ENCODE assay signal across 8 cellular contexts in genomic region chr7:103524042-103524907, GRCh38.
A peak's percentile ranks its signal among the peaks of the same experiment; 100 is the strongest.
DNase-seq lines count a peak whose midpoint lies in the region; ATAC-seq and TF ChIP-seq lines count a peak whose summit lies in the region.

No MANE protein-coding gene starts in this region.

- H3K4me1 ChIP-seq in SK-N-SH (ENCODE audit: control insufficient read depth in 1 of 2, insufficient read depth in 2 of 2, low read depth in 1 of 2, low read length in 1 of 2) (peaks cover 0 to 5% of the 10 kb centered on the region in 2 experiments; a peak in 1 of 4 replicates), left ventricle myocardium inferior (no peaks in the 10 kb centered on the region), upper lobe of right lung (no peaks in the 10 kb centered on the region)

- H3K4me1 Mint-ChIP-seq in T-helper 17 cell: peaks cover 3% of the 10 kb centered on the region
- H3K4me1 Mint-ChIP-seq in stimulated activated naive CD8-positive, alpha-beta T cell treated with anti-CD3 and anti-CD28 coated beads, Interleukin-15, amount 100 ng/mL, for 72 hours: no peaks in the 10 kb centered on the region

- H3K27ac Mint-ChIP-seq in T-helper 17 cell: no peak overlapping the region
- no peak overlapping the region for H3K27ac Mint-ChIP-seq in stimulated activated naive CD8-positive, alpha-beta T cell treated with anti-CD3 and anti-CD28 coated beads, Interleukin-15, amount 100 ng/mL, for 72 hours

- peak; percentile 77 for TF ChIP-seq CTCF in SK-N-SH (IDR thresholded peaks at IDR 0.05)
- TF ChIP-seq CTCF in left ventricle myocardium inferior (IDR thresholded peaks at IDR 0.05; ENCODE audit: borderline replicate concordance): peak; percentile 48
- peak; percentile 16 for TF ChIP-seq CTCF in upper lobe of right lung (IDR thresholded peaks at IDR 0.05)

- no peak for TF ChIP-seq EP300 in SK-N-SH (IDR thresholded peaks at IDR 0.05; ENCODE audit: borderline replicate concordance in 1 of 2, low read depth in 1 of 2, low read length in 1 of 2)

- peak; percentile 4 for DNase-seq in CMK (ENCODE audit: low read depth)
- DNase-seq in HS-5 (ENCODE audit: low read depth): peak; percentile 14
- peak; percentile 72 for DNase-seq in SK-N-SH
- DNase-seq in left ventricle myocardium inferior: no peak
- DNase-seq in upper lobe of right lung: no peak
- no peak for DNase-seq in stimulated activated CD4-positive, alpha-beta T cell treated with anti-CD3 and anti-CD28 coated beads, Interleukin-4, amount 100 ng/mL, for 24 hours
- DNase-seq in T-helper 17 cell: no peak
- DNase-seq in stimulated activated naive CD8-positive, alpha-beta T cell treated with anti-CD3 and anti-CD28 coated beads, Interleukin-15, amount 100 ng/mL, for 72 hours: no peak

- intact Hi-C loops in left ventricle myocardium inferior (cut with micrococcal nuclease): no loop called here
- intact Hi-C loops in upper lobe of right lung (cut with DNase I): no loop called here

- POLR2A ChIA-PET in SK-N-SH (lab: Yijun Ruan, JAX): no interaction called here

- no peak overlapping the region for H3K9ac ChIP-seq in SK-N-SH

- H3K9me3 ChIP-seq in SK-N-SH (no peaks in the 10 kb centered on the region), left ventricle myocardium inferior (replicated peaks) (no peaks in the 10 kb centered on the region), upper lobe of right lung (no peaks in the 10 kb centered on the region), T-helper 17 cell (ENCODE audit: control insufficient read depth, low read length, poor library complexity, severe bottlenecking) (no peaks in the 10 kb centered on the region)

- H3K4me2 ChIP-seq in SK-N-SH: peak overlapping the region; percentile 3; the same call in 1 of the 2 replicates

- no peaks in the 10 kb centered on the region for H3K9me3 Mint-ChIP-seq in stimulated activated naive CD8-positive, alpha-beta T cell treated with anti-CD3 and anti-CD28 coated beads, Interleukin-15, amount 100 ng/mL, for 72 hours

- H3K27me3 ChIP-seq in SK-N-SH (ENCODE audit: insufficient read depth): no peaks in the 10 kb centered on the region
- peaks cover 13% of the 10 kb centered on the region for H3K27me3 ChIP-seq in left ventricle myocardium inferior (ENCODE audit: low read depth)
- no peaks in the 10 kb centered on the region for H3K27me3 ChIP-seq in upper lobe of right lung

- H3K4me3 Mint-ChIP-seq in T-helper 17 cell: no peak overlapping the region
- no peak overlapping the region for H3K4me3 Mint-ChIP-seq in stimulated activated naive CD8-positive, alpha-beta T cell treated with anti-CD3 and anti-CD28 coated beads, Interleukin-15, amount 100 ng/mL, for 72 hours

- ATAC-seq in upper lobe of right lung: no peak
- no peak for ATAC-seq in T-helper 17 cell
- no peak for ATAC-seq in stimulated activated naive CD8-positive, alpha-beta T cell treated with anti-CD3 and anti-CD28 coated beads, Interleukin-15, amount 100 ng/mL, for 72 hours

- H3K27ac ChIP-seq in SK-N-SH (ENCODE audit: low read depth in 2 of 2, low read length in 1 of 2): no peak overlapping the region
- no peak overlapping the region for H3K27ac ChIP-seq in left ventricle myocardium inferior (replicated peaks)
- H3K27ac ChIP-seq in upper lobe of right lung: no peak overlapping the region

- CTCF ChIA-PET in SK-N-SH (lab: Yijun Ruan, JAX): interaction anchor here (0.6 to 3.3 kb wide), 65 partner anchors 9 to 1395 kb away, joined by 3 to 40 read pairs (median 4); partner anchors contain the start of gene SLC26A5

- H3K9me2 ChIP-seq in SK-N-SH: no peaks in the 10 kb centered on the region

- H3K36me3 ChIP-seq in SK-N-SH (replicated peaks in 1 of 2; ENCODE audit: control insufficient read depth in 1 of 2, insufficient read depth in 2 of 2, low read length in 1 of 2): no peaks in the 10 kb centered on the region
- no peaks in the 10 kb centered on the region for H3K36me3 ChIP-seq in left ventricle myocardium inferior
- no peaks in the 10 kb centered on the region for H3K36me3 ChIP-seq in upper lobe of right lung

- no peaks in the 10 kb centered on the region for H3K36me3 Mint-ChIP-seq in T-helper 17 cell (ENCODE audit: low read depth)

- peak; percentile 99 for TF ChIP-seq RAD21 in SK-N-SH (IDR thresholded peaks at IDR 0.05; ENCODE audit: low read length)

- no peaks in the 10 kb centered on the region for H3K79me2 ChIP-seq in SK-N-SH (ENCODE audit: insufficient read depth)

- no peak overlapping the region; the same call in 1 of the 2 replicates for H2AFZ ChIP-seq in SK-N-SH (ENCODE audit: low read depth)

- H3K4me3 ChIP-seq in SK-N-SH (ENCODE audit: low read depth in 2 of 2, low read length in 1 of 2) (no peak overlapping the region; a peak in 1 of 4 replicates), left ventricle myocardium inferior (no peak overlapping the region), upper lobe of right lung (no peak overlapping the region)

- WGBS in SK-N-SH (ENCODE audit: low lambda C conversion rate): 11% methylated on average over 9 of the region's 9 CpGs

- H3K27me3 Mint-ChIP-seq in T-helper 17 cell: peaks cover 33% of the 10 kb centered on the region
- peaks cover 15% of the 10 kb centered on the region for H3K27me3 Mint-ChIP-seq in stimulated activated naive CD8-positive, alpha-beta T cell treated with anti-CD3 and anti-CD28 coated beads, Interleukin-15, amount 100 ng/mL, for 72 hours

- H3F3A ChIP-seq in SK-N-SH (replicated peaks; ENCODE audit: insufficient read depth): no peaks in the 10 kb centered on the region

- no peaks in the 10 kb centered on the region for H4K20me1 ChIP-seq in SK-N-SH (ENCODE audit: insufficient read depth)

TF ChIP-seq in SK-N-SH, 30 proteins besides CTCF, POLR2A, EP300 and RAD21 (continues in another document):
- no peak for TF ChIP-seq USF2 (IDR thresholded peaks at IDR 0.05; ENCODE audit: borderline replicate concordance, low read depth, low read length)
- peak; percentile 90 for TF ChIP-seq GATA2 (CRISPR knock-in tag; IDR thresholded peaks at IDR 0.05)
- TF ChIP-seq TAF1 (IDR thresholded peaks at IDR 0.05; ENCODE audit: borderline replicate concordance, low read depth, low read length): no peak
- TF ChIP-seq NFIC (IDR thresholded peaks at IDR 0.05; ENCODE audit: borderline replicate concordance): no peak
- TF ChIP-seq PBX3 (IDR thresholded peaks at IDR 0.05): no peak
- peak; percentile 28; the same call in 1 of the 2 replicates for TF ChIP-seq MAX (IDR thresholded peaks at IDR 0.05; ENCODE audit: low read depth)
- no peak for TF ChIP-seq USF1 (IDR thresholded peaks at IDR 0.05; ENCODE audit: borderline replicate concordance, low read depth)
- TF ChIP-seq MXI1 (IDR thresholded peaks at IDR 0.05; ENCODE audit: low read depth, low read length): no peak; the same call in none of the 2 replicates
- TF ChIP-seq MEF2A (IDR thresholded peaks at IDR 0.05; ENCODE audit: borderline replicate concordance, low read depth): no peak
- TF ChIP-seq SIN3A (IDR thresholded peaks at IDR 0.05; ENCODE audit: borderline replicate concordance, low read depth, low read length): no peak
- TF ChIP-seq POLR2AphosphoS5 (IDR thresholded peaks at IDR 0.05; ENCODE audit: low read depth, low read length): no peak
- TF ChIP-seq RXRA (IDR thresholded peaks at IDR 0.05; ENCODE audit: borderline replicate concordance, low read depth): no peak
- TF ChIP-seq, protein P1, sequence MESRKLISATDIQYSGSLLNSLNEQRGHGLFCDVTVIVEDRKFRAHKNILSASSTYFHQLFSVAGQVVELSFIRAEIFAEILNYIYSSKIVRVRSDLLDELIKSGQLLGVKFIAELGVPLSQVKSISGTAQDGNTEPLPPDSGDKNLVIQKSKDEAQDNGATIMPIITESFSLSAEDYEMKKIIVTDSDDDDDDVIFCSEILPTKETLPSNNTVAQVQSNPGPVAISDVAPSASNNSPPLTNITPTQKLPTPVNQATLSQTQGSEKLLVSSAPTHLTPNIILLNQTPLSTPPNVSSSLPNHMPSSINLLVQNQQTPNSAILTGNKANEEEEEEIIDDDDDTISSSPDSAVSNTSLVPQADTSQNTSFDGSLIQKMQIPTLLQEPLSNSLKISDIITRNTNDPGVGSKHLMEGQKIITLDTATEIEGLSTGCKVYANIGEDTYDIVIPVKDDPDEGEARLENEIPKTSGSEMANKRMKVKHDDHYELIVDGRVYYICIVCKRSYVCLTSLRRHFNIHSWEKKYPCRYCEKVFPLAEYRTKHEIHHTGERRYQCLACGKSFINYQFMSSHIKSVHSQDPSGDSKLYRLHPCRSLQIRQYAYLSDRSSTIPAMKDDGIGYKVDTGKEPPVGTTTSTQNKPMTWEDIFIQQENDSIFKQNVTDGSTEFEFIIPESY (IDR thresholded peaks at IDR 0.05; ENCODE audit: borderline replicate concordance, low read depth): no peak
- no peak for TF ChIP-seq EZH2phosphoT487 (IDR thresholded peaks at IDR 0.05; ENCODE audit: borderline replicate concordance, low read depth)
- no peak for TF ChIP-seq GABPA (IDR thresholded peaks at IDR 0.05; ENCODE audit: low read depth)
- TF ChIP-seq RCOR1 (IDR thresholded peaks at IDR 0.05; ENCODE audit: low read length): no peak; the same call in none of the 2 replicates

Comparison
In these comparisons a context has a peak if more than half of its experiments do, and no peak if none do; other contexts are left out.
1. DNase-seq: peak in CMK (single experiment), HS-5 (single experiment) and SK-N-SH (single experiment); none in left ventricle myocardium inferior (single experiment), upper lobe of right lung (single experiment), stimulated activated CD4-positive, alpha-beta T cell treated with anti-CD3 and anti-CD28 coated beads, Interleukin-4, amount 100 ng/mL, for 24 hours (single experiment), T-helper 17 cell (0 of 3) and stimulated activated naive CD8-positive, alpha-beta T cell treated with anti-CD3 and anti-CD28 coated beads, Interleukin-15, amount 100 ng/mL, for 72 hours (0 of 2).
2. CTCF ChIP-seq: peak in every context shown above with its lines; median percentile 77 in SK-N-SH; 48 in left ventricle myocardium inferior; 16 in upper lobe of right lung.